Comparison of ENCODE assay signal across 6 cellular contexts in the genomic region with DNA sequence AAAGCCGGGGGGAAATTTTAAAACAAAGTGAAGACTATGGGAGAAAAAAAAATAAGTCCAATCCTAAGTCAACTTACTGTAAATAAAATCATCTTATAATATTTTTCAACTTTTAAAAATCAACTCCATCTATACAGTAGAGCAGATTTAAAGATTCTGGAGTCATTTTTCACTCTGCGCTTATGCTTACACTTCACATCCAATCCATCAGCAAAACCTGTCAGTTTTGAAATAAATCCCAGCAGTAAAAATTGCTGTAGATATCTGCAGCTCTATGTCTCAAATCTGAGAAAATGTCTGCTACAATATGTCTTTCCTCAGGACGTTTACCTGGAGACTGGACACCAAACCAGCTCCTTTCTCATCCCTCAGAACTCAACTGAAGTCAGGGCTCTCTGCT.
"Had no signal": no experiment of that assay in that cellular context is flagged by ENCODE, and none has a peak within 500 bp of the region (broad histone marks: within the 10 kb centered on the region; RNA-seq: fewer than 3 reads in every experiment).

No MANE protein-coding gene starts in this region.

- H3K36me3 Mint-ChIP-seq: IgD-negative memory B cell had no signal

- H3K27me3 Mint-ChIP-seq: IgD-negative memory B cell had no signal

- DNase-seq: GOT3, H9, HCEC 1CT, KBM-7 had no signal

- H3K4me3 Mint-ChIP-seq: H9, IgD-negative memory B cell had no signal

- H3K27ac ChIP-seq: HL-60 had no signal

- H3K9me3 Mint-ChIP-seq: H9 had no signal

- H3K4me1 Mint-ChIP-seq: IgD-negative memory B cell had no signal

- H3K27ac Mint-ChIP-seq: H9, IgD-negative memory B cell had no signal
